ENCODE assay signal across 31 cellular contexts in the genomic region with DNA sequence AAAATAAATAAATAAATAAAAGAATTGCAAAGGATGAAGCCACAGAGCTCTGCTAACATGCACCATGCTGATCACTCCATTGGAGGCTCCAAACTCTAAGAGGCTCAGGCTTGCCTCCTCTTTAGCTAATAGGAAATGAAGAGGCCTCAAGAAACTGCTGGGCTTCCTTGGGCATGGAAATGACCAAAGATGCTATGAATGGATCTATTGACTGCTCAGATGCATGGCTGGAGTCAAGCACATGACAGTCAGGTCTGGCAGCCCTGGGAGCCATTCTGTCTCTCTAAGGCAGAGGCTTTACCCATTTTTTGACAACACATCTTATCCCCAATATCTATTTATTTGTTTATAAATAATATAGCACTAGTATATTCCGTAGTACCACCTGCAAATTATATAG. TPM values are rescaled to one million over a fixed set of nuclear protein-coding genes. Genes with fewer than 3 reads are reported as not detected.
"Had no signal": no experiment of that assay in that cellular context is flagged by ENCODE, and none has a peak within 500 bp of the region (broad histone marks: within the 10 kb centered on the region; RNA-seq: fewer than 3 reads in every experiment).

No MANE protein-coding gene starts in this region.

- ATAC-seq: left colon; left lung; lower lobe of right lung; natural killer cell; right lobe of liver; stimulated activated memory B cell treated with anti-CD40 and anti-IgM and Interleukin-4, amounts not matched to agents 10 μg/mL and 1 μg/mL and 100 μg/mL, for 72 hours; stimulated activated naive CD8-positive, alpha-beta T cell treated with anti-CD3 and anti-CD28 coated beads, Interleukin-15, Interleukin-2, amounts not matched to agents 100 U/mL and 50 U/mL, for 24 hours had no signal

- H3K9ac ChIP-seq: neural progenitor cell, parathyroid adenoma had no signal

- H3K36me3 ChIP-seq: left lung, lower lobe of right lung, neural progenitor cell, neutrophil, right atrium auricular region, right lobe of liver, stomach, thyroid gland, transverse colon, upper lobe of left lung, vagina had no signal

- FAIRE-seq: islet of Langerhans, kidney had no signal

- H3K4me3 ChIP-seq: left lung, lower lobe of right lung, neural progenitor cell, right atrium auricular region, right lobe of liver, smooth muscle cell, stomach, testis, thyroid gland, transverse colon, upper lobe of left lung, vagina had no signal

- H3K27ac ChIP-seq: left lung, lower lobe of right lung, neural progenitor cell, neutrophil, parathyroid adenoma, right atrium auricular region, stomach, testis, thyroid gland, transverse colon, upper lobe of left lung, vagina had no signal

- H3K9me3 ChIP-seq: left lung, lower lobe of right lung, neutrophil, right atrium auricular region, right lobe of liver, stomach, testis, thyroid gland, transverse colon, upper lobe of left lung, vagina had no signal

- H3K27me3 ChIP-seq: left lung, neural progenitor cell, neutrophil, right atrium auricular region, right lobe of liver, stomach, testis, thyroid gland, transverse colon, upper lobe of left lung, vagina had no signal

- H3K4me1 ChIP-seq: left lung, lower lobe of right lung, parathyroid adenoma, upper lobe of left lung, vagina had no signal

- DNase-seq: immature natural killer cell; kidney; left colon; left lung; lower lobe of right lung; mammary epithelial cell; mesenchymal stem cell; naive B cell; natural killer cell; nephron progenitor cell; occipital lobe; right lobe of liver; stimulated activated CD4-positive, alpha-beta T cell treated with anti-CD3 and anti-CD28 coated beads, Interleukin-1b, Interleukin-23, amount 100 ng/mL, for 48 hours; stimulated activated CD4-positive, alpha-beta T cell treated with anti-CD3 and anti-CD28 coated beads, Interleukin-2, amount 100 ng/mL, for 48 hours; stimulated activated CD4-positive, alpha-beta T cell treated with anti-CD3 and anti-CD28 coated beads, Interleukin-4, amount 100 ng/mL, for 4 hours; stimulated activated CD8-positive, alpha-beta memory T cell treated with anti-CD3 and anti-CD28 coated beads, Interleukin-4, amount 100 ng/mL, for 48 hours; stimulated activated naive CD8-positive, alpha-beta T cell treated with anti-CD3 and anti-CD28 coated beads, Interleukin-15, Interleukin-2, amounts not matched to agents 100 U/mL and 50 U/mL, for 24 hours; stomach; testis; thyroid gland; transverse colon; upper lobe of left lung had no signal

RNA-seq across cellular contexts. Expression of a gene that starts 5.3 kb away (rescaled TPM):
- total RNA-seq: mammary epithelial cell, osteocyte, smooth muscle cell, vagina had no signal
